Comparison of ENCODE assay signal across 27 cellular contexts in genomic region chr16:68835970-68836369, GRCh38.
"Had no signal": no experiment of that assay in that cellular context is flagged by ENCODE, and none has a peak within 500 bp of the region (broad histone marks: within the 10 kb centered on the region; RNA-seq: fewer than 3 reads in every experiment).

No MANE protein-coding gene starts in this region.

- H2AFZ ChIP-seq: hepatocyte had no signal

- H3K36me3 ChIP-seq: esophagus muscularis mucosa, gastroesophageal sphincter, heart left ventricle, left lung had no signal

- H3K27me3 ChIP-seq: dorsolateral prefrontal cortex, esophagus muscularis mucosa, foreskin keratinocyte, gastroesophageal sphincter, heart left ventricle, hepatocyte, left lung had no signal

- H3K27me3 Mint-ChIP-seq: naive thymus-derived CD8-positive, alpha-beta T cell had no signal

- H3K4me3 ChIP-seq: coronary artery, dorsolateral prefrontal cortex, esophagus muscularis mucosa, gastroesophageal sphincter, heart left ventricle, hepatocyte, left lung, lower lobe of right lung, mucosa of descending colon had no signal

- H3K4me2 ChIP-seq: hepatocyte had no signal

- H3K27ac ChIP-seq: coronary artery, dorsolateral prefrontal cortex, esophagus muscularis mucosa, foreskin keratinocyte, gastroesophageal sphincter, heart left ventricle, hepatocyte, left lung, lower lobe of right lung had no signal

- H3K36me3 Mint-ChIP-seq: immature natural killer cell; naive thymus-derived CD8-positive, alpha-beta T cell had no signal

- DNase-seq: dermis blood vessel endothelial cell; effector CD4-positive, alpha-beta T cell; effector memory CD4-positive, alpha-beta T cell; foreskin keratinocyte; heart left ventricle; hypothalamus; immature natural killer cell; islet precursor cell; kidney; kidney glomerular epithelial cell; left colon; left lung; left ventricle myocardium superior; lower lobe of right lung; mesendoderm; mucosa of descending colon; naive B cell; naive thymus-derived CD8-positive, alpha-beta T cell had no signal

- H3K9me3 Mint-ChIP-seq: immature natural killer cell; mesothelial cell of epicardium; naive B cell; naive thymus-derived CD8-positive, alpha-beta T cell had no signal

- ATAC-seq: foreskin keratinocyte; gastroesophageal sphincter; heart left ventricle; left colon; left lung; left ventricle myocardium superior; lower lobe of right lung; mucosa of descending colon; naive thymus-derived CD8-positive, alpha-beta T cell had no signal

- H3K79me2 ChIP-seq: hepatocyte had no signal

- FAIRE-seq: colon, endothelial cell of umbilical vein, frontal cortex, kidney had no signal

- H3K9me3 ChIP-seq: esophagus muscularis mucosa, gastroesophageal sphincter, heart left ventricle, left lung, lower lobe of right lung, mucosa of descending colon had no signal

- H3K27ac Mint-ChIP-seq: immature natural killer cell; mesothelial cell of epicardium; naive B cell; naive thymus-derived CD8-positive, alpha-beta T cell had no signal

- H3K4me1 Mint-ChIP-seq: immature natural killer cell, naive B cell had no signal

- H3K4me1 ChIP-seq: esophagus muscularis mucosa, foreskin keratinocyte, gastroesophageal sphincter, heart left ventricle, left lung, lower lobe of right lung had no signal

- H3K4me3 Mint-ChIP-seq: immature natural killer cell; mesothelial cell of epicardium; naive thymus-derived CD8-positive, alpha-beta T cell had no signal
